In the genomic region with DNA sequence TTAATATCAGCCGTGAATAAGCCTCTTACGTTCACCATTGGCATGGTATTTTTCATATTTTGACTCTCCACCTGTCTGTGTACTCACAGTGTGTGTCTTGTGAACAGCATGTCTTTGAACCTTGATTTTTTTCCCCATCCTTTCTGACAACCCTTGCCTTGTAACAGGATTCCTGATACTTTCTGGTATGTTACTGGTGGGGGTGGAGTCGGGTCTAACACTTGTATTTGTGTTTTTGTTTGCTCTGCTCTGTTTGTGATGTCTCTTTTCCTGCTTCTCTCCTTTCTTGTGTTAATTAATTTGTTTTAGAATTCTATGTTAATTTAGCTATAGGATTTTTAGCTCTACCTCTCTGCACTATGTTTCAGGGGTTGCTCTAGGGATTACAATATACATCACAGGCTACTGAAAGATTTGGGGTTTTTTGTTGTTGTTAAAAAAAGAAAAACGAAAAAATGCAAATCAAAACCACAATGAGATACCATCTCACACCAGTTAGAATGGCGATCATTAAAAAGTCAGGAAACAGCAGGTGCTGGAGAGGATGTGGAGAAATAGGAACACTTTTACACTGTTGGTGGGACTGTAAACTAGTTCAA, we compare ENCODE assay signal across 20 cellular contexts.
DNase-seq lines count a peak whose midpoint lies in the region; ATAC-seq, FAIRE-seq and TF ChIP-seq lines count a peak whose summit lies in the region.
"Had no signal": no experiment of that assay in that cellular context is flagged by ENCODE, and none has a peak within 500 bp of the region (broad histone marks: within the 10 kb centered on the region; RNA-seq: fewer than 3 reads in every experiment).

No MANE protein-coding gene starts in this region.

- no peak for DNase-seq in stimulated activated naive CD8-positive, alpha-beta T cell treated with anti-CD3 and anti-CD28 coated beads, Interleukin-15, amount 100 ng/mL, for 72 hours
- DNase-seq in stimulated activated naive CD8-positive, alpha-beta T cell treated with anti-CD3 and anti-CD28 coated beads, Interleukin-15, Interleukin-2, amounts not matched to agents 100 U/mL and 50 U/mL, for 24 hours = no peak
- DNase-seq in OCI-LY7 (ENCODE audit: low spot score) (peak; percentile 52), iPS DF 6.9 (ENCODE audit: low read depth, low spot score) (peak; percentile 47), D721Med (ENCODE audit: insufficient read length, low spot score) (no peak), HAP-1 (ENCODE audit: low spot score in 2 of 2) (no peak), hepatocyte (ENCODE audit: low spot score) (no peak), natural killer cell (no peak)
- DNase-seq: CD8-positive, alpha-beta memory T cell; GF-D8; NCI-H1048; NCI-H1436 treated with DMSO at 0.1 percent for 48 hours; NCI-H2029 treated with DMSO at 0.1 percent for 48 hours; NCI-H2171 treated with DMSO at 0.1 percent for 48 hours; NCI-H446 treated with DMSO at 0.1 percent for 48 hours; PC-3; SJCRH30 had no signal

- no peaks in the 10 kb centered on the region for H3K9me3 Mint-ChIP-seq in stimulated activated naive CD8-positive, alpha-beta T cell treated with anti-CD3 and anti-CD28 coated beads, Interleukin-15, amount 100 ng/mL, for 72 hours
- peaks cover 0 to 2% of the 10 kb centered on the region in 2 donors for H3K9me3 Mint-ChIP-seq in natural killer cell

- WGBS in iPS DF 6.9 (ENCODE audit: insufficient coverage, insufficient read length) = no CpG with 5 or more reads among the region's 5 CpGs
- 23% methylated on average over 5 of the region's 5 CpGs for WGBS in hepatocyte (ENCODE audit: low lambda C conversion rate, missing lambda C conversion rate)

- no peaks in the 10 kb centered on the region for H4K20me1 ChIP-seq in OCI-LY7 (ENCODE audit: insufficient read depth, low read length)
- H4K20me1 ChIP-seq in hepatocyte (ENCODE audit: insufficient read depth, poor library complexity, severe bottlenecking) = no peaks in the 10 kb centered on the region

- H3K4me1 ChIP-seq in OCI-LY7 (ENCODE audit: insufficient read depth, low read length, poor library complexity, severe bottlenecking) = peaks cover 67% of the 10 kb centered on the region
- H3K4me1 ChIP-seq in iPS DF 6.9 (ENCODE audit: control insufficient read depth, insufficient read depth, low read length) = peaks cover 7% of the 10 kb centered on the region
- H3K4me1 ChIP-seq in HAP-1 = no peaks in the 10 kb centered on the region
- no peaks in the 10 kb centered on the region for H3K4me1 ChIP-seq in hepatocyte (ENCODE audit: insufficient read depth)
- H3K4me1 ChIP-seq: SJCRH30 had no signal

- CTCF ChIA-PET in OCI-LY7 (lab: Charles Lee; ENCODE audit: unreplicated experiment) = no interaction called here

- H3K9me3 ChIP-seq in OCI-LY7 (ENCODE audit: low read length) = peaks cover 5% of the 10 kb centered on the region; the same call in 1 of the 2 replicates
- no peaks in the 10 kb centered on the region for H3K9me3 ChIP-seq in iPS DF 6.9 (ENCODE audit: control insufficient read depth, insufficient read depth, low read length)
- H3K9me3 ChIP-seq in HAP-1 = no peaks in the 10 kb centered on the region
- no peaks in the 10 kb centered on the region for H3K9me3 ChIP-seq in hepatocyte (ENCODE audit: low read depth)

- H3K27ac Mint-ChIP-seq in stimulated activated naive CD8-positive, alpha-beta T cell treated with anti-CD3 and anti-CD28 coated beads, Interleukin-15, amount 100 ng/mL, for 72 hours = peak overlapping the region; percentile 5 to 20
- no peak overlapping the region for H3K27ac Mint-ChIP-seq in natural killer cell
- H3K27ac Mint-ChIP-seq: CD8-positive, alpha-beta memory T cell had no signal

- no peaks in the 10 kb centered on the region for H3K36me3 Mint-ChIP-seq in natural killer cell
- H3K36me3 Mint-ChIP-seq: CD8-positive, alpha-beta memory T cell had no signal

- H3K36me3 ChIP-seq in OCI-LY7 (ENCODE audit: insufficient read depth, low read length) (no peaks in the 10 kb centered on the region), iPS DF 6.9 (ENCODE audit: control insufficient read depth, insufficient read depth, low read length) (no peaks in the 10 kb centered on the region), HAP-1 (replicated peaks) (no peaks in the 10 kb centered on the region), hepatocyte (replicated peaks; ENCODE audit: insufficient read depth, low read depth) (no peaks in the 10 kb centered on the region)
- H3K36me3 ChIP-seq: SJCRH30 had no signal

- no peak for ATAC-seq in stimulated activated naive CD8-positive, alpha-beta T cell treated with anti-CD3 and anti-CD28 coated beads, Interleukin-15, amount 100 ng/mL, for 72 hours
- no peak for ATAC-seq in stimulated activated naive CD8-positive, alpha-beta T cell treated with anti-CD3 and anti-CD28 coated beads, Interleukin-15, Interleukin-2, amounts not matched to agents 100 U/mL and 50 U/mL, for 24 hours
- ATAC-seq in natural killer cell = no peak
- ATAC-seq: K562, PC-3 had no signal

- H3K4me3 Mint-ChIP-seq in stimulated activated naive CD8-positive, alpha-beta T cell treated with anti-CD3 and anti-CD28 coated beads, Interleukin-15, amount 100 ng/mL, for 72 hours = no peak overlapping the region
- no peak overlapping the region for H3K4me3 Mint-ChIP-seq in natural killer cell
- H3K4me3 Mint-ChIP-seq: CD8-positive, alpha-beta memory T cell had no signal

- H3K4me2 ChIP-seq in OCI-LY7 (ENCODE audit: low read length) (peak overlapping the region; percentile 78), hepatocyte (no peak overlapping the region)

- H3K27me3 ChIP-seq in iPS DF 6.9 (ENCODE audit: control insufficient read depth, insufficient read depth, low read length) = no peaks in the 10 kb centered on the region
- H3K27me3 ChIP-seq in HAP-1 (ENCODE audit: low read depth) = no peaks in the 10 kb centered on the region
- H3K27me3 ChIP-seq in hepatocyte = no peaks in the 10 kb centered on the region

- BruUV-seq in OCI-LY7 (replicated peaks; lab: Mats Ljungman, UMichigan) = no TSS peak

- H3K4me3 ChIP-seq in OCI-LY7 (ENCODE audit: low read depth, low read length, poor library complexity, severe bottlenecking) (peak overlapping the region; percentile 56), iPS DF 6.9 (ENCODE audit: low read length) (no peak overlapping the region), HAP-1 (no peak overlapping the region), hepatocyte (no peak overlapping the region)
- H3K4me3 ChIP-seq: K562, SJCRH30 had no signal

- peaks cover 10% of the 10 kb centered on the region for H3K27me3 Mint-ChIP-seq in stimulated activated naive CD8-positive, alpha-beta T cell treated with anti-CD3 and anti-CD28 coated beads, Interleukin-15, amount 100 ng/mL, for 72 hours
- H3K27me3 Mint-ChIP-seq in natural killer cell (ENCODE audit: low read depth in 2 of 2) = no peaks in the 10 kb centered on the region

- H3K4me1 Mint-ChIP-seq in stimulated activated naive CD8-positive, alpha-beta T cell treated with anti-CD3 and anti-CD28 coated beads, Interleukin-15, amount 100 ng/mL, for 72 hours = no peaks in the 10 kb centered on the region
- no peaks in the 10 kb centered on the region for H3K4me1 Mint-ChIP-seq in natural killer cell
- H3K4me1 Mint-ChIP-seq: CD8-positive, alpha-beta memory T cell had no signal

- intact Hi-C loops in OCI-LY7 (cut with micrococcal nuclease; ENCODE audit: unreplicated experiment) = no loop called here
- intact Hi-C loops in natural killer cell (cut with micrococcal nuclease) = no loop called here

- H3K27ac ChIP-seq in OCI-LY7 (ENCODE audit: low read depth, low read length, poor library complexity, severe bottlenecking) = peak overlapping the region; percentile 93
- no peak overlapping the region for H3K27ac ChIP-seq in iPS DF 6.9 (ENCODE audit: low read length)
- no peak overlapping the region for H3K27ac ChIP-seq in hepatocyte
- H3K27ac ChIP-seq: SJCRH30 had no signal

- in situ Hi-C loops in HAP-1 (cut with MboI; ENCODE audit: low sequenced_read_pairs) = no loop called here

- peak overlapping the region; percentile 65; the same call in 1 of the 2 replicates for H2AFZ ChIP-seq in OCI-LY7 (ENCODE audit: low read length)
- H2AFZ ChIP-seq in hepatocyte = no peak overlapping the region

- FAIRE-seq in D721Med (lab: Jason Lieb, UNC) = no peak
- FAIRE-seq: GM12891, GM18507, K562 had no signal

- H3K9me2 ChIP-seq in OCI-LY7 (ENCODE audit: insufficient read depth, low read length) (no peaks in the 10 kb centered on the region), hepatocyte (replicated peaks; ENCODE audit: insufficient read depth) (no peaks in the 10 kb centered on the region)

- TF ChIP-seq CTCF in OCI-LY7 (conservative IDR thresholded peaks at IDR 0.05; ENCODE audit: low read length) (no peak), D721Med (IDR thresholded peaks at IDR 0.05; ENCODE audit: insufficient read depth, missing control alignments) (no peak), hepatocyte (IDR thresholded peaks at IDR 0.05; ENCODE audit: poor library complexity) (no peak), natural killer cell (IDR thresholded peaks at IDR 0.05) (no peak)

- POLR2A ChIA-PET in OCI-LY7 (lab: Charles Lee) = no interaction called here

- no peaks in the 10 kb centered on the region for H3K79me2 ChIP-seq in OCI-LY7 (ENCODE audit: insufficient read depth, low read depth, low read length)
- H3K79me2 ChIP-seq in hepatocyte = no peaks in the 10 kb centered on the region

Comparison
In these comparisons a context has a peak if more than half of its experiments do, and no peak if none do; other contexts are left out.
1. DNase-seq: peak in OCI-LY7 (single experiment) and iPS DF 6.9 (single experiment); none in stimulated activated naive CD8-positive, alpha-beta T cell treated with anti-CD3 and anti-CD28 coated beads, Interleukin-15, amount 100 ng/mL, for 72 hours (0 of 2), stimulated activated naive CD8-positive, alpha-beta T cell treated with anti-CD3 and anti-CD28 coated beads, Interleukin-15, Interleukin-2, amounts not matched to agents 100 U/mL and 50 U/mL, for 24 hours (single experiment), D721Med (single experiment), HAP-1 (0 of 2), hepatocyte (single experiment) and natural killer cell (single experiment).
2. H3K27ac Mint-ChIP-seq: peak in stimulated activated naive CD8-positive, alpha-beta T cell treated with anti-CD3 and anti-CD28 coated beads, Interleukin-15, amount 100 ng/mL, for 72 hours (2 of 2); none in natural killer cell (0 of 2).